In the genomic region with DNA sequence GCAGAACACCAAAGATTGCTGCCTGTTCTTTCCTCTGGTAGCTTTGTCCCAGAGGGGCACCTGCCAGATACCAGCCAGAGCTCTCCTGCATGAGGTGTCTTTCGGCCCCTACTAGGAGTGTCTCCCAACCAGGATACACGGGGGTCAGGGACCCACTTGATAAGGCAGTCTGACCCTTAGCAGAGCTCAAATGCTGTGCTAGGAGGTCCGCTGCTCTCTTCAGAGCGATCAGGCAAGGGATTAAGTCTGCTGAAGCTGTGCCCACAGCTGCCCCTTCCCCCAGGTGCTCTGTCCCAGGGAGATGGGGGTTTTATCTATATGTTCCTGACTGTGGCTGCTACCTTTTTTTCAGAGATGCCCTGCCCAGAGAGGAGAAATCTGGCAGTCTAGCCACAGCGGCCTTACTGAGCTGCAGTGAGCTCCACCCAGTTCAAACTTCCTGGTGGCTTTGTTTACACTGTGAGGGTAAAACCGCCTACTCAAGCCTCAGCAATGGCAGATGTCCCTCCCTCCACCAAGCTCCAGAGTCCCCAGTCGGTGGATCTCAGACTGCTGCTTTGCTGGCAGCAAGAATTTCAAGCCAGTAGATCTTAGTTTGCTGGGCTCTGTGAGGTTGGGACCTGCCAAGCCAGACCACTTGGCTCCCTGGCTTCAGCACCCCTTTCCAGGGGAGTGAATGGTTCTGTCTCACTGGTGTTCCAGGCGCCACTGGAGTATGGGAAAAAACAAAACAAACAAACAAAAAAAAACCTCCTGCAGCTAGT, we compare ENCODE assay signal across 7 cellular contexts. TPM values are rescaled to one million over a fixed set of nuclear protein-coding genes. Genes with fewer than 3 reads are reported as not detected.
DNase-seq lines count a peak whose midpoint lies in the region; ATAC-seq and TF ChIP-seq lines count a peak whose summit lies in the region.
"Not testable (repeated sequence)": the region's sequence is repeated elsewhere in the genome, so short reads cannot be mapped to it uniquely, and the experiment has no call there.

No MANE protein-coding gene starts in this region.

- H2BK5ac ChIP-seq in neuronal stem cell (ENCODE audit: low read length), result not testable (repeated sequence)

- H2AK5ac ChIP-seq in neuronal stem cell (ENCODE audit: low read depth, low read length), result not testable (repeated sequence)

- H2BK120ac ChIP-seq in neuronal stem cell (ENCODE audit: low read depth, low read length), result not testable (repeated sequence)

- H3K18ac ChIP-seq in neuronal stem cell (ENCODE audit: low read length), result not testable (repeated sequence)

- not testable (repeated sequence) for H2BK15ac ChIP-seq in neuronal stem cell (ENCODE audit: low read length)

- H3K9me3 ChIP-seq in right lobe of liver; neuronal stem cell (replicated peaks in 1 of 2; ENCODE audit: control insufficient read depth in 2 of 2, insufficient read depth in 1 of 2, low read depth in 1 of 2, low read length in 2 of 2): not testable (repeated sequence)

- H3K14ac ChIP-seq in neuronal stem cell (ENCODE audit: low read length), result not testable (repeated sequence)

- H4K91ac ChIP-seq in neuronal stem cell (ENCODE audit: low read depth, low read length, poor library complexity), result not testable (repeated sequence)

- WGBS in right lobe of liver (ENCODE audit: insufficient coverage, low coverage, low lambda C conversion rate, missing lambda C conversion rate), result 56% methylated on average over 3 of the region's 8 CpGs
- no CpG with 5 or more reads among the region's 8 CpGs for WGBS in neuronal stem cell (ENCODE audit: extremely low coverage in 2 of 2, insufficient read length in 2 of 2, insufficient replicate concordance in 1 of 2), 2 donors

- ATAC-seq in esophagus mucosa, result peak; percentile 36
- ATAC-seq in right lobe of liver, result peak in 3 of 4 donors; percentile 58 to 82 (median 68)

- H3K4me3 ChIP-seq in right lobe of liver, result peak overlapping the region in 1 of 3 donors; percentile 8
- H3K4me3 ChIP-seq in neuronal stem cell (ENCODE audit: low read length in 2 of 2), result not testable (repeated sequence)

- not testable (repeated sequence) for H3K79me1 ChIP-seq in neuronal stem cell (ENCODE audit: low read depth, low read length)

- H3K27me3 ChIP-seq in right lobe of liver; neuronal stem cell (ENCODE audit: control insufficient read depth in 3 of 3, insufficient read depth in 3 of 3, low read depth in 1 of 3, low read length in 3 of 3): not testable (repeated sequence)

- DNase-seq in DMS53 treated with DMSO at 0.1 percent for 48 hours (lab: John Stamatoyannopoulos, UW; ENCODE audit: unreplicated experiment) (peak; percentile 94), NCI-H2029 (lab: John Stamatoyannopoulos, UW) (peak; percentile 77), NCI-H748 (lab: John Stamatoyannopoulos, UW; ENCODE audit: unreplicated experiment) (peak; percentile 35), SHP77 treated with DMSO at 0.1 percent for 48 hours (lab: John Stamatoyannopoulos, UW) (peak; percentile 35), right lobe of liver (peak in 1 of 3 donors; percentile 56)
- not testable (repeated sequence) for DNase-seq in neuronal stem cell (ENCODE audit: low spot score)

- H3K23ac ChIP-seq in neuronal stem cell (ENCODE audit: low read depth, low read length, poor library complexity), result not testable (repeated sequence)

- not testable (repeated sequence) for H3K36me3 ChIP-seq in right lobe of liver; neuronal stem cell (replicated peaks in 1 of 2; ENCODE audit: control insufficient read depth in 2 of 2, insufficient read depth in 2 of 2, low read length in 2 of 2)

- not testable (repeated sequence) for H3K9ac ChIP-seq in neuronal stem cell (ENCODE audit: low read depth, low read length, poor library complexity)

- not testable (repeated sequence) for H3K4me1 ChIP-seq in right lobe of liver; neuronal stem cell (ENCODE audit: control insufficient read depth in 2 of 2, insufficient read depth in 1 of 2, low read depth in 1 of 2, low read length in 2 of 2)

- not testable (repeated sequence) for H3K4ac ChIP-seq in neuronal stem cell (ENCODE audit: low read length)

- H2AFZ ChIP-seq in neuronal stem cell (ENCODE audit: low read length), result peak overlapping the region; percentile 74

- H3K4me2 ChIP-seq in neuronal stem cell (ENCODE audit: insufficient read depth, low read length, poor library complexity, severe bottlenecking), result not testable (repeated sequence)

- not testable (repeated sequence) for H4K8ac ChIP-seq in neuronal stem cell (ENCODE audit: low read depth, low read length)

- intact Hi-C loops in right lobe of liver (cut with DNase I), result not testable (repeated sequence)

- H2BK12ac ChIP-seq in neuronal stem cell (ENCODE audit: low read length), result not testable (repeated sequence)

- TF ChIP-seq POLR2A in right lobe of liver (IDR thresholded peaks at IDR 0.05), result not testable (repeated sequence)

- not testable (repeated sequence) for TF ChIP-seq CTCF in right lobe of liver (IDR thresholded peaks at IDR 0.05)

- H3K27ac ChIP-seq in right lobe of liver; neuronal stem cell (replicated peaks; ENCODE audit: low read length): not testable (repeated sequence)

RNA-seq across cellular contexts. Expression of gene TMTC2, which starts 52.0 kb away (rescaled TPM):
- total RNA-seq in esophagus mucosa, result 17.5 TPM
- total RNA-seq in right lobe of liver, result 1 to 10 TPM in 2 of 6 experiments, under 1 TPM in 4; 0.74 to 1.9 (median 0.96) TPM
- polyA plus RNA-seq in neuronal stem cell (2013, experiment 1 of 2), result 15.7 TPM
- polyA plus RNA-seq in neuronal stem cell (2013, experiment 2 of 2), result 15.6 TPM
